In genomic region chr3:124634210-124635168, GRCh38 we compare ENCODE assay signal across 1 cellular context.
A peak's percentile ranks its signal among the peaks of the same experiment; 100 is the strongest.
TF ChIP-seq lines count a peak whose summit lies in the region.

No MANE protein-coding gene starts in this region.

TF ChIP-seq in HepG2, 621 proteins besides CTCF, POLR2A, EP300 and RAD21 (continued from another document and continues in another):
- TF ChIP-seq ZNF609 (CRISPR knock-in tag; IDR thresholded peaks at IDR 0.05; ENCODE audit: borderline replicate concordance) (no peak), HNF4A (CRISPR knock-in tag; IDR thresholded peaks at IDR 0.05) (peak; percentile 71; the same call in 1 of the 2 replicates), ZUFSP (CRISPR knock-in tag; IDR thresholded peaks at IDR 0.05; ENCODE audit: borderline replicate concordance) (no peak), ZNF619 (CRISPR knock-in tag; IDR thresholded peaks at IDR 0.05) (no peak), MIER2 (CRISPR knock-in tag; IDR thresholded peaks at IDR 0.05) (no peak), SMARCC2 (IDR thresholded peaks at IDR 0.05) (no peak), SP1 (IDR thresholded peaks at IDR 0.05) (no peak), SP1 (CRISPR knock-in tag; IDR thresholded peaks at IDR 0.05) (no peak), ETV6 (CRISPR knock-in tag; conservative IDR thresholded peaks at IDR 0.05) (no peak), NFYC (CRISPR knock-in tag; IDR thresholded peaks at IDR 0.05) (no peak), ZBTB46 (CRISPR knock-in tag; IDR thresholded peaks at IDR 0.05; ENCODE audit: borderline replicate concordance) (no peak), ATAD3A (CRISPR knock-in tag; IDR thresholded peaks at IDR 0.05) (no peak), SP4 (CRISPR knock-in tag; IDR thresholded peaks at IDR 0.05) (no peak), ZMYM4 (CRISPR knock-in tag; IDR thresholded peaks at IDR 0.05) (peak; percentile 31; the same call in 1 of the 2 replicates), TARDBP (CRISPR knock-in tag; IDR thresholded peaks at IDR 0.05) (peak; percentile 56), HOXA5 (CRISPR knock-in tag; IDR thresholded peaks at IDR 0.05) (no peak; the same call in 1 of the 2 replicates), ZNF670 (CRISPR knock-in tag; IDR thresholded peaks at IDR 0.05; ENCODE audit: borderline replicate concordance) (no peak), ZNF350 (CRISPR knock-in tag; IDR thresholded peaks at IDR 0.05; ENCODE audit: borderline replicate concordance, low read depth) (peak; percentile 25; the same call in 1 of the 2 replicates), SRF (IDR thresholded peaks at IDR 0.05; ENCODE audit: low read depth, low read length) (no peak), SMAD3 (CRISPR knock-in tag; IDR thresholded peaks at IDR 0.05) (no peak), RERE (CRISPR knock-in tag; IDR thresholded peaks at IDR 0.05; ENCODE audit: low read depth) (no peak), E2F5 (CRISPR knock-in tag; conservative IDR thresholded peaks at IDR 0.05) (no peak), ZNF646 (CRISPR knock-in tag; IDR thresholded peaks at IDR 0.05) (no peak), HNF1A (IDR thresholded peaks at IDR 0.05; ENCODE audit: low read depth) (no peak), HNF1A (CRISPR knock-in tag; IDR thresholded peaks at IDR 0.05; ENCODE audit: borderline replicate concordance) (no peak), IRF9 (CRISPR knock-in tag; IDR thresholded peaks at IDR 0.05; ENCODE audit: borderline replicate concordance) (no peak)
